1 cellular context compared by ENCODE assay signal in genomic region chr2:225993430-225993829, GRCh38.
TF ChIP-seq lines count a peak whose summit lies in the region.

No MANE protein-coding gene starts in this region.

TF ChIP-seq in GM23338, 12 proteins besides CTCF, POLR2A, EP300 and RAD21 (continued from another document):
- TF ChIP-seq REST (IDR thresholded peaks at IDR 0.05; ENCODE audit: unreplicated experiment) (no peak), POLR2AphosphoS5 (IDR thresholded peaks at IDR 0.05; ENCODE audit: low read depth) (no peak), ETS1 (IDR thresholded peaks at IDR 0.05) (no peak), ZNF462 (CRISPR knock-in tag; IDR thresholded peaks at IDR 0.05) (no peak), JUNB (IDR thresholded peaks at IDR 0.05; ENCODE audit: unreplicated experiment) (no peak), STAT1 (IDR thresholded peaks at IDR 0.05; ENCODE audit: unreplicated experiment) (no peak), ZNF331 (CRISPR knock-in tag; IDR thresholded peaks at IDR 0.05; ENCODE audit: low read depth) (no peak), EZH2 (IDR thresholded peaks at IDR 0.05; ENCODE audit: low read depth, unreplicated experiment) (no peak)
